9 cellular contexts compared by ENCODE assay signal in the genomic region with DNA sequence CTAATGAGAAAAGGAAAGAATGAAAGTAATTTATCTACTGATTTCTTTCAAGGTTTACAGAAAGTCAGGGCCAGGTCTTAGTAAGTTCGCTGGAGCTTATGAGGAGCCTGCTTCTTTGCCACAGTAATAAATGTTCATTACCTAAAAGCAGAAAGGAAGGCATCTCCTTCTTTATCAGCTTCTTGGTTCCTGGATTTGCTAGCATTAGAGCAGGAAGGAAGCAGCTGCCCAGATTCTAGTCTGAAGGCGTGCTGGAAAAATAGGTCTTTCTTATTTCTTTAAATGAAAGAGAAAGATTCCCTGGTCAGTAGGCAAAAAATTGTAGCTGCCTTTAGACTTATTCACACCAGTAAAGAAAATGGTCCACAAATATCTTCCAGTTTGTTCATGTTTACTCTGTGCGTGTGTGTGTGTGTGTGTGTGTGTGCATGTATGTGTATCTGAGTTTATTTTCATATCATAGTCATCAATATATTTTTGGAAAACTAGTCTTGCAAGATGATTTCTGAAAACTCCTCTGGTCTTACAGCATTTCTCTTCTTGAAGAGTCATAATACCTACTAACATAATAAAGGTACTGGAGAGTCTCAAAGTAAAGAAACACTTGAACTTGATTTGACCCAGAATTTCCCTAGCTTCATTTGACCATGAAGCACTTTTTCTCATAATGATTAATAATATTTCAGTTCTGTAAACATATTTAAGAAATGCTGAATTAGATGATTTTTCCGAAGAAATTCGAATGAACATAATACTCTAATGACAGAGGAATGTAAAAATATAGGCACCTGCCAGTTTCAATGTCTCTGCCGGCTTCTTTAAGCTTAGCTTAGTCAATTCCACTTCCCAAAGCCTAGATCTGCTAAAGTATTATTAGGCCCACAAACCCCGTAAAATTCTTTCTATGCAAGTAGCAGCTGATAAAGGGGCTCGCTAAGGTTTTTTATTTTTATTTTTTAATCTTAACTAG.
DNase-seq lines count a peak whose midpoint lies in the region; ATAC-seq, FAIRE-seq and TF ChIP-seq lines count a peak whose summit lies in the region.
"Had no signal": no experiment of that assay in that cellular context is flagged by ENCODE, and none has a peak within 500 bp of the region (broad histone marks: within the 10 kb centered on the region; RNA-seq: fewer than 3 reads in every experiment).

No MANE protein-coding gene starts in this region.

- DNase-seq in DMS79 treated with DMSO at 0.1 percent for 48 hours (lab: John Stamatoyannopoulos, UW) (peak; percentile 13), DMS79 (lab: John Stamatoyannopoulos, UW) (no peak), endothelial cell of umbilical vein (ENCODE audit: low read depth, low spot score) (peak; percentile 74), suprapubic skin (ENCODE audit: low spot score in 2 of 2) (no peak), posterior vena cava (ENCODE audit: low spot score) (no peak), omental fat pad (ENCODE audit: low spot score) (no peak), glutamatergic neuron (no peak)

- peak; percentile 75 for FAIRE-seq in endothelial cell of umbilical vein (lab: Jason Lieb, UNC)
- FAIRE-seq: A204.1 had no signal

- H3K36me3 ChIP-seq in endothelial cell of umbilical vein (ENCODE audit: control insufficient read depth in 2 of 2, extremely low read depth in 1 of 2, insufficient read depth in 2 of 2, low read length in 2 of 2): no peaks in the 10 kb centered on the region
- no peaks in the 10 kb centered on the region for H3K36me3 ChIP-seq in suprapubic skin

- POLR2A ChIA-PET in endothelial cell of umbilical vein (lab: Charles Lee): interaction anchor here (2.1 to 2.6 kb wide), 3 partner anchors 20 to 330 kb away, joined by 6 to 22 read pairs (median 7); partner anchors contain the start of gene NFKBIZ

- no peaks in the 10 kb centered on the region for H3K27me3 Mint-ChIP-seq in glutamatergic neuron (ENCODE audit: unreplicated experiment)

- H3K79me2 ChIP-seq in endothelial cell of umbilical vein (ENCODE audit: control insufficient read depth, insufficient read depth, low read length): no peaks in the 10 kb centered on the region

- no peak overlapping the region for H3K4me3 Mint-ChIP-seq in glutamatergic neuron (ENCODE audit: unreplicated experiment)

- no TSS peak for BruUV-seq in endothelial cell of umbilical vein (replicated peaks; lab: Mats Ljungman, UMichigan)

- H2AFZ ChIP-seq in endothelial cell of umbilical vein (ENCODE audit: low read depth, low read length): no peak overlapping the region

- no peak for TF ChIP-seq EP300 in suprapubic skin (IDR thresholded peaks at IDR 0.05)

- peaks cover 73% of the 10 kb centered on the region for H3K4me1 ChIP-seq in endothelial cell of umbilical vein (ENCODE audit: control insufficient read depth, extremely low read depth, insufficient read depth, low read length)
- peaks cover 49% of the 10 kb centered on the region for H3K4me1 ChIP-seq in suprapubic skin

- CTCF ChIA-PET in endothelial cell of umbilical vein (lab: Charles Lee): interaction anchor here (0.6 to 4.2 kb wide), 19 partner anchors 10 to 377 kb away, joined by 3 to 57 read pairs (median 4); partner anchors contain the start of gene NFKBIZ

- H3K9ac ChIP-seq in endothelial cell of umbilical vein (replicated peaks; ENCODE audit: extremely low read depth, insufficient read depth, low read length): peak overlapping the region; percentile 86

- no peaks in the 10 kb centered on the region for H3K9me3 Mint-ChIP-seq in glutamatergic neuron (ENCODE audit: unreplicated experiment)

- H3K27ac Mint-ChIP-seq in glutamatergic neuron (ENCODE audit: unreplicated experiment): no peak overlapping the region

- peak overlapping the region in 1 of 3 experiments; percentile 55 for H3K4me3 ChIP-seq in endothelial cell of umbilical vein (replicated peaks in 1 of 3; ENCODE audit: insufficient read depth in 1 of 3, low read depth in 1 of 3, low read length in 3 of 3)
- H3K4me3 ChIP-seq in suprapubic skin: no peak overlapping the region

- H3K27ac ChIP-seq in endothelial cell of umbilical vein (ENCODE audit: insufficient read depth, low read depth, low read length): peak overlapping the region; percentile 97
- H3K27ac ChIP-seq in suprapubic skin: peak overlapping the region; percentile 57

- TF ChIP-seq CTCF in endothelial cell of umbilical vein (IDR thresholded peaks at IDR 0.05; ENCODE audit: extremely low read depth in 1 of 2, insufficient read depth in 1 of 2, low read depth in 1 of 2, low read length in 2 of 2): no peak
- TF ChIP-seq CTCF in suprapubic skin (IDR thresholded peaks at IDR 0.05): no peak
- TF ChIP-seq CTCF in omental fat pad (IDR thresholded peaks at IDR 0.05): no peak
- no peak for TF ChIP-seq CTCF in glutamatergic neuron (IDR thresholded peaks at IDR 0.05; ENCODE audit: partially characterized antibody, unreplicated experiment)

- H3K4me2 ChIP-seq in endothelial cell of umbilical vein (ENCODE audit: insufficient read depth, low read length): peak overlapping the region; percentile 88

- H3K9me1 ChIP-seq in endothelial cell of umbilical vein (replicated peaks; ENCODE audit: control insufficient read depth, extremely low read depth, insufficient read depth, low read length): no peaks in the 10 kb centered on the region

- H4K20me1 ChIP-seq in endothelial cell of umbilical vein (replicated peaks; ENCODE audit: control insufficient read depth, extremely low read depth, insufficient read depth, low read length): no peaks in the 10 kb centered on the region

- no peak for TF ChIP-seq POLR2A in endothelial cell of umbilical vein (IDR thresholded peaks at IDR 0.05; ENCODE audit: low read depth, low read length)
- no peak for TF ChIP-seq POLR2A in suprapubic skin (IDR thresholded peaks at IDR 0.05)

- ATAC-seq in HG03432 (IDR thresholded peaks at IDR 0.05; ENCODE audit: unreplicated experiment) (peak; percentile 65), omental fat pad (ENCODE audit: low FRiP score) (no peak)

- WGBS in suprapubic skin: 29% methylated on average over 8 of the region's 8 CpGs

- dilution Hi-C loops in endothelial cell of umbilical vein (cut with MboI; ENCODE audit: extremely low pct_ligation_motif_present, low sequenced_read_pairs): no loop called here

- no peaks in the 10 kb centered on the region for H3K4me1 Mint-ChIP-seq in glutamatergic neuron (ENCODE audit: low read depth, unreplicated experiment)

- H3K27me3 ChIP-seq in endothelial cell of umbilical vein (ENCODE audit: control insufficient read depth in 2 of 2, insufficient read depth in 2 of 2, low read length in 2 of 2): peaks cover 0 to 4% of the 10 kb centered on the region in 2 experiments
- no peaks in the 10 kb centered on the region for H3K27me3 ChIP-seq in suprapubic skin

- intact Hi-C loops in endothelial cell of umbilical vein (cut with micrococcal nuclease) (loop anchor here (1.0 to 5.0 kb wide), 10 partner anchors 16 to 366 kb away; no protein-coding TSS in a partner anchor), posterior vena cava (cut with DNase I) (loop anchor here in 1 of 2 donors (10.0 kb wide), 1 partner anchor 95 kb away; no protein-coding TSS in a partner anchor)

- H3K9me3 ChIP-seq in endothelial cell of umbilical vein (replicated peaks; ENCODE audit: control insufficient read depth, insufficient read depth, low read length): no peaks in the 10 kb centered on the region
- no peaks in the 10 kb centered on the region for H3K9me3 ChIP-seq in suprapubic skin

- H3K36me3 Mint-ChIP-seq in glutamatergic neuron (ENCODE audit: unreplicated experiment): no peaks in the 10 kb centered on the region

TF ChIP-seq in endothelial cell of umbilical vein, 7 proteins besides CTCF, POLR2A, EP300 and RAD21:
- TF ChIP-seq POLR2AphosphoS5 (IDR thresholded peaks at IDR 0.05; ENCODE audit: insufficient read depth, low read depth, low read length) (peak; percentile 38), MYC (IDR thresholded peaks at IDR 0.05; ENCODE audit: low read depth, low read length) (no peak), FOS (IDR thresholded peaks at IDR 0.05; ENCODE audit: borderline replicate concordance, insufficient read depth, low read length) (no peak), GATA2 (IDR thresholded peaks at IDR 0.05; ENCODE audit: insufficient read depth, insufficient read length, low read depth, low read length) (peak; percentile 48)

Comparison
In these comparisons a context has a peak if more than half of its experiments do, and no peak if none do; other contexts are left out.
1. DNase-seq: peak in DMS79 treated with DMSO at 0.1 percent for 48 hours (single experiment) and endothelial cell of umbilical vein (single experiment); none in DMS79 (single experiment), suprapubic skin (0 of 2), posterior vena cava (single experiment), omental fat pad (single experiment) and glutamatergic neuron (single experiment).